29 cellular contexts compared by ENCODE assay signal in the genomic region with DNA sequence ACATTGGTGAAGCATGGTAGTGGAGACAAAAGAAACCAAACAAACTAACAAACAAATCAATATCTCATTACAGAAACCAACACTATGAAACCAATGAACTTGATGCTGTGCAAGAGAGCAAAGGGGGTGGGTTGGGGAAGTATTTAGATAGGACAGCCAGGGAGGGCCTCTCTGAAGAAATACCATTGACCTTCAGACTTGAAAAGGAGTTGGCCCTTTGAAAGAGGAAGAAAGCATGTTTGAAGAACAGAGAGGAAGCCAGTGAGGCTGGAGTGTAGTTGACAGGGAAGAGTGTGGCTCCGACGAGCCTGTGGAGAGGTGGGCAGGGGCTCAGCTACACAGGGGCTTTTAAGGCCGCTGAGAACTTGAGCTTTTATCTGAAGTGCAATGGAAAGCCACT.
A peak's percentile ranks its signal among the peaks of the same experiment; 100 is the strongest.
DNase-seq lines count a peak whose midpoint lies in the region; ATAC-seq, FAIRE-seq and TF ChIP-seq lines count a peak whose summit lies in the region.
"Had no signal": no experiment of that assay in that cellular context is flagged by ENCODE, and none has a peak within 500 bp of the region (broad histone marks: within the 10 kb centered on the region; RNA-seq: fewer than 3 reads in every experiment).

No MANE protein-coding gene starts in this region.

- H3K36me3 Mint-ChIP-seq in endodermal cell (ENCODE audit: low read depth), result peaks cover 2% of the 10 kb centered on the region
- H3K36me3 Mint-ChIP-seq: activated naive CD4-positive, alpha-beta T cell treated with anti-CD3 and anti-CD28 coated beads, Interleukin-2, amount 10 ng/mL, durations not matched to agents 7 days and 5 days; CD8-positive, alpha-beta T cell; stimulated activated memory B cell treated with anti-CD40 and anti-IgM and Interleukin-4, amounts not matched to agents 10 μg/mL and 1 μg/mL and 100 μg/mL, for 72 hours had no signal

- peaks cover 38% of the 10 kb centered on the region for H3K4me1 Mint-ChIP-seq in endodermal cell
- H3K4me1 Mint-ChIP-seq: activated naive CD4-positive, alpha-beta T cell treated with anti-CD3 and anti-CD28 coated beads, Interleukin-2, amount 10 ng/mL, durations not matched to agents 7 days and 5 days; stimulated activated memory B cell treated with anti-CD40 and anti-IgM and Interleukin-4, amounts not matched to agents 10 μg/mL and 1 μg/mL and 100 μg/mL, for 72 hours had no signal

- no peak for TF ChIP-seq EP300 in transverse colon (IDR thresholded peaks at IDR 0.05; ENCODE audit: low read depth)

- no peaks in the 10 kb centered on the region for H3K27me3 Mint-ChIP-seq in endodermal cell (ENCODE audit: insufficient read depth)
- H3K27me3 Mint-ChIP-seq: activated naive CD4-positive, alpha-beta T cell treated with anti-CD3 and anti-CD28 coated beads, Interleukin-2, amount 10 ng/mL, durations not matched to agents 7 days and 5 days; stimulated activated memory B cell treated with anti-CD40 and anti-IgM and Interleukin-4, amounts not matched to agents 10 μg/mL and 1 μg/mL and 100 μg/mL, for 72 hours had no signal

- no peaks in the 10 kb centered on the region for H4K20me1 ChIP-seq in MM.1S (ENCODE audit: insufficient read depth, low read length)

- H3K27me3 ChIP-seq in endodermal cell (ENCODE audit: control insufficient read depth, insufficient read depth, low read length, poor library complexity, severe bottlenecking) (no peaks in the 10 kb centered on the region), transverse colon (no peaks in the 10 kb centered on the region), MM.1S (replicated peaks; ENCODE audit: insufficient read depth, low read length) (no peaks in the 10 kb centered on the region)
- H3K27me3 ChIP-seq: testis, vagina had no signal

- H3K4me1 ChIP-seq in endodermal cell (ENCODE audit: control insufficient read depth, insufficient read depth, low read length) (peaks cover 14% of the 10 kb centered on the region), transverse colon (peaks cover 3 to 39% (median 27%) of the 10 kb centered on the region in 4 donors), MM.1S (ENCODE audit: low read length) (no peaks in the 10 kb centered on the region), kidney (ENCODE audit: control insufficient read depth in 1 of 2, insufficient read depth in 1 of 2, low read depth in 1 of 2, low read length in 2 of 2) (no peaks in the 10 kb centered on the region)
- H3K4me1 ChIP-seq: testis, vagina had no signal

- 85% methylated on average over 3 of the region's 3 CpGs; no CpG with 5 or more reads in 1 of the 2 experiments for WGBS in endodermal cell (ENCODE audit: insufficient coverage in 1 of 2, insufficient read length in 1 of 2), 2 experiments
- 46% methylated on average over 3 of the region's 3 CpGs; no CpG with 5 or more reads in 1 of the 2 donors for WGBS in transverse colon (ENCODE audit: low coverage in 1 of 2), 2 donors

- no peak overlapping the region for H2AFZ ChIP-seq in MM.1S (ENCODE audit: low read length)
- H2AFZ ChIP-seq: GM23248 had no signal

- H3F3A ChIP-seq in MM.1S (ENCODE audit: insufficient read depth, low read length), result no peaks in the 10 kb centered on the region

- TF ChIP-seq CTCF in endodermal cell (conservative IDR thresholded peaks at IDR 0.05) (no peak), transverse colon (IDR thresholded peaks at IDR 0.05) (no peak), MM.1S (IDR thresholded peaks at IDR 0.05; ENCODE audit: low read length) (no peak), kidney (IDR thresholded peaks at IDR 0.05; ENCODE audit: borderline replicate concordance, extremely low read depth, insufficient read depth) (no peak)

- H3K4me3 ChIP-seq in endodermal cell (ENCODE audit: low read length) (no peak overlapping the region), transverse colon (no peak overlapping the region), MM.1S (ENCODE audit: low read length) (no peak overlapping the region), kidney (ENCODE audit: low read length in 2 of 2) (no peak overlapping the region)
- H3K4me3 ChIP-seq: GM23248, testis, vagina had no signal

- DNase-seq in SIG-M5 treated with dmso at 0.1 percent for 504 hours (lab: John Stamatoyannopoulos, UW; ENCODE audit: unreplicated experiment) (peak; percentile 41), SIG-M5 (lab: John Stamatoyannopoulos, UW) (no peak), NOMO-1 treated with DMSO at 0.1 percent for 48 hours (lab: John Stamatoyannopoulos, UW; ENCODE audit: unreplicated experiment) (peak; percentile 81), endodermal cell (no peak), transverse colon (no peak), MM.1S (no peak), left lobe of liver (ENCODE audit: low spot score) (no peak), kidney (no peak)
- DNase-seq: activated CD4-positive, alpha-beta T cell treated with anti-CD3 and anti-CD28 coated beads, Interleukin-2, amount 50 U/mL, for 4 hours; activated naive CD4-positive, alpha-beta T cell treated with anti-CD3 and anti-CD28 coated beads, Interleukin-2, amount 10 ng/mL, durations not matched to agents 7 days and 5 days; AML-193; CD8-positive, alpha-beta T cell; DMS 273 treated with DMSO at 0.1 percent for 48 hours; effector CD4-positive, alpha-beta T cell; erythroblast; GM23248; HFFc6; mammary epithelial cell; NCI-H446; NCI-H82; PC-3; Right ventricle myocardium superior; stimulated activated CD4-positive, alpha-beta T cell treated with anti-CD3 and anti-CD28 coated beads, Interleukin-4, amount 100 ng/mL, for 4 hours; testis had no signal

- no peak for ATAC-seq in left lobe of liver
- ATAC-seq: CD8-positive, alpha-beta T cell; PC-3; sciatic nerve; stimulated activated memory B cell treated with anti-CD40 and anti-IgM and Interleukin-4, amounts not matched to agents 10 μg/mL and 1 μg/mL and 100 μg/mL, for 72 hours had no signal

- H3K27ac ChIP-seq in endodermal cell (ENCODE audit: low read depth, low read length), result no peak overlapping the region
- peak overlapping the region in 3 of 4 donors; percentile 33 to 51 (median 43) for H3K27ac ChIP-seq in transverse colon
- H3K27ac ChIP-seq in MM.1S (ENCODE audit: low read length), result no peak overlapping the region
- no peak overlapping the region for H3K27ac ChIP-seq in kidney (ENCODE audit: low read depth in 2 of 2, low read length in 2 of 2)
- H3K27ac ChIP-seq: GM23248, HL-60, testis, vagina had no signal

- H3K27ac Mint-ChIP-seq in endodermal cell, result peak overlapping the region; percentile 26
- H3K27ac Mint-ChIP-seq: activated naive CD4-positive, alpha-beta T cell treated with anti-CD3 and anti-CD28 coated beads, Interleukin-2, amount 10 ng/mL, durations not matched to agents 7 days and 5 days; CD8-positive, alpha-beta T cell; HFFc6; stimulated activated memory B cell treated with anti-CD40 and anti-IgM and Interleukin-4, amounts not matched to agents 10 μg/mL and 1 μg/mL and 100 μg/mL, for 72 hours had no signal

- TF ChIP-seq POLR2A in transverse colon (IDR thresholded peaks at IDR 0.05), result peak; percentile 24

- no peak overlapping the region for H3K4me2 ChIP-seq in MM.1S (ENCODE audit: low read depth, low read length)

- no peaks in the 10 kb centered on the region for H3K79me2 ChIP-seq in MM.1S (ENCODE audit: low read length)

- FAIRE-seq in kidney (lab: Jason Lieb, UNC), result no peak
- FAIRE-seq: GM12892 had no signal

- intact Hi-C loops in transverse colon (cut with DNase I; ENCODE audit: low total_unique reads), result no loop called here
- intact Hi-C loops in kidney (cut with DNase I), result no loop called here

- no peak overlapping the region for H3K4me3 Mint-ChIP-seq in endodermal cell
- H3K4me3 Mint-ChIP-seq: activated naive CD4-positive, alpha-beta T cell treated with anti-CD3 and anti-CD28 coated beads, Interleukin-2, amount 10 ng/mL, durations not matched to agents 7 days and 5 days; CD8-positive, alpha-beta T cell; HFFc6; stimulated activated memory B cell treated with anti-CD40 and anti-IgM and Interleukin-4, amounts not matched to agents 10 μg/mL and 1 μg/mL and 100 μg/mL, for 72 hours had no signal

- H3K9ac ChIP-seq in endodermal cell (ENCODE audit: extremely low read depth, low read length, poor library complexity, severe bottlenecking) (no peak overlapping the region), MM.1S (ENCODE audit: low read length) (no peak overlapping the region), kidney (ENCODE audit: low read length in 2 of 2) (no peak overlapping the region)
- H3K9ac ChIP-seq: GM23248 had no signal

- peaks cover 20% of the 10 kb centered on the region for H3K9me3 ChIP-seq in endodermal cell (ENCODE audit: control insufficient read depth, low read length)
- peaks cover 0 to under 1% of the 10 kb centered on the region in 2 donors for H3K9me3 ChIP-seq in transverse colon
- no peaks in the 10 kb centered on the region for H3K9me3 ChIP-seq in MM.1S (replicated peaks; ENCODE audit: insufficient read depth, low read length)
- peaks cover 0 to 3% of the 10 kb centered on the region in 2 donors for H3K9me3 ChIP-seq in kidney (ENCODE audit: control insufficient read depth in 1 of 2, low read length in 2 of 2)
- H3K9me3 ChIP-seq: testis, vagina had no signal

- no peaks in the 10 kb centered on the region for H3K9me2 ChIP-seq in MM.1S (replicated peaks; ENCODE audit: insufficient read depth, low read length)

- in situ Hi-C loops in transverse colon (cut with MboI; ENCODE audit: low pct_ligation_motif_present in 1 of 4, low pct_unique_long_range_greater_than_20kb in 1 of 4, low sequenced_read_pairs in 3 of 4), result loop anchor here in 1 of 4 donors (25.0 kb wide), 1 partner anchor 94 kb away; no protein-coding TSS in a partner anchor

- peaks cover 15% of the 10 kb centered on the region for H3K9me3 Mint-ChIP-seq in endodermal cell
- H3K9me3 Mint-ChIP-seq: HFFc6 had no signal

- H3K36me3 ChIP-seq in endodermal cell (ENCODE audit: control insufficient read depth, insufficient read depth, low read length) (no peaks in the 10 kb centered on the region), transverse colon (no peaks in the 10 kb centered on the region), MM.1S (replicated peaks; ENCODE audit: insufficient read depth, low read length) (no peaks in the 10 kb centered on the region), kidney (ENCODE audit: control insufficient read depth in 1 of 2, insufficient read depth in 2 of 2, low read length in 2 of 2) (no peaks in the 10 kb centered on the region)
- H3K36me3 ChIP-seq: vagina had no signal

Comparison
In these comparisons a context has a peak if more than half of its experiments do, and no peak if none do; other contexts are left out.
1. DNase-seq: peak in SIG-M5 treated with dmso at 0.1 percent for 504 hours (single experiment) and NOMO-1 treated with DMSO at 0.1 percent for 48 hours (single experiment); none in SIG-M5 (single experiment), endodermal cell (single experiment), transverse colon (single experiment), MM.1S (single experiment), left lobe of liver (single experiment) and kidney (single experiment).
2. H3K27ac ChIP-seq: peak in transverse colon (3 of 4); none in endodermal cell (single experiment), MM.1S (single experiment) and kidney (0 of 2).